ENCODE assay signal across 16 cellular contexts in the genomic region with DNA sequence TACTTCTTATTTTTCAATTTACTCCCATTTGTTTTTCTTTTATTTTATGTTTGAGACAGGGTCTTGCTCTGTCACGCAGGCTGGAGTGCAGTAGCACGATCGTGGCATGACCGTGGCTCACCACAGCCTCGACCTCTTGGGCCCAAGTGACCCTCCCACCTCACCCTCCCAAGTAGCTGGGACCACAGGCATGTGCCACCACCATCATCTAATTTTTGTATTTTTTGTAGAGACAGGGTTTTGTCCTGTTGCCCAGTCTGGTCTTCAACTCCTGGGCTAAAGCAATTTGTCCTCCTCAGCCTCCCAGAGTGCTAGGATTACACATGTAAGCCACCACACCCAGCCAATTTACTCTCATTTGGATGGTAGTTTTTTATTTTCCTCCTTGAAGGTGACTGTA.
A peak's percentile ranks its signal among the peaks of the same experiment; 100 is the strongest.
DNase-seq lines count a peak whose midpoint lies in the region; ATAC-seq and TF ChIP-seq lines count a peak whose summit lies in the region.
"Had no signal": no experiment of that assay in that cellular context is flagged by ENCODE, and none has a peak within 500 bp of the region (broad histone marks: within the 10 kb centered on the region; RNA-seq: fewer than 3 reads in every experiment).

No MANE protein-coding gene starts in this region.

- H3K9ac ChIP-seq in MM.1S (ENCODE audit: low read length) (no peak overlapping the region), fibroblast of lung (ENCODE audit: insufficient read depth, low read length) (no peak overlapping the region)

- peak; percentile 0 for TF ChIP-seq CTCF in GM10266 (IDR thresholded peaks at IDR 0.05; ENCODE audit: control insufficient read depth, insufficient read depth, low read depth, missing control alignments)
- TF ChIP-seq CTCF in MM.1S (IDR thresholded peaks at IDR 0.05; ENCODE audit: low read length): no peak
- TF ChIP-seq CTCF in fibroblast of lung (conservative IDR thresholded peaks at IDR 0.05 in 1 of 2, IDR thresholded peaks at IDR 0.05 in 1 of 2; ENCODE audit: low read depth in 1 of 2, low read length in 2 of 2): no peak
- no peak for TF ChIP-seq CTCF in right lobe of liver (IDR thresholded peaks at IDR 0.05)

- H3K9me2 ChIP-seq in MM.1S (replicated peaks; ENCODE audit: insufficient read depth, low read length): no peaks in the 10 kb centered on the region

- H3K4me2 ChIP-seq in MM.1S (ENCODE audit: low read depth, low read length): peak overlapping the region; percentile 53; the same call in 1 of the 2 replicates
- H3K4me2 ChIP-seq in fibroblast of lung (ENCODE audit: extremely low read depth, insufficient read depth, low read length): no peak overlapping the region

- H3K27me3 ChIP-seq in MM.1S (replicated peaks; ENCODE audit: insufficient read depth, low read length): no peaks in the 10 kb centered on the region
- H3K27me3 ChIP-seq in fibroblast of lung (ENCODE audit: control insufficient read depth, insufficient read depth, low read length): no peaks in the 10 kb centered on the region
- no peaks in the 10 kb centered on the region for H3K27me3 ChIP-seq in right lobe of liver
- H3K27me3 ChIP-seq in aorta (ENCODE audit: control insufficient read depth in 1 of 2, insufficient read depth in 2 of 2, low read length in 1 of 2): no peaks in the 10 kb centered on the region
- H3K27me3 ChIP-seq: cardiac muscle cell, stomach, upper lobe of right lung had no signal

- no peaks in the 10 kb centered on the region for H4K20me1 ChIP-seq in MM.1S (ENCODE audit: insufficient read depth, low read length)
- H4K20me1 ChIP-seq in fibroblast of lung (ENCODE audit: control insufficient read depth, extremely low read depth, insufficient read depth, low read length): no peaks in the 10 kb centered on the region

- H3K9me3 ChIP-seq in MM.1S (replicated peaks; ENCODE audit: insufficient read depth, low read length): no peaks in the 10 kb centered on the region
- H3K9me3 ChIP-seq in fibroblast of lung (ENCODE audit: control insufficient read depth, insufficient read depth, low read depth, low read length): no peaks in the 10 kb centered on the region
- H3K9me3 ChIP-seq in right lobe of liver: no peaks in the 10 kb centered on the region
- peaks cover 2% of the 10 kb centered on the region for H3K9me3 ChIP-seq in aorta (ENCODE audit: control insufficient read depth, low read length)
- H3K9me3 ChIP-seq: stomach, upper lobe of right lung had no signal

- peak overlapping the region; percentile 7; the same call in 1 of the 2 replicates for H3K27ac ChIP-seq in MM.1S (ENCODE audit: low read length)
- H3K27ac ChIP-seq in fibroblast of lung (ENCODE audit: insufficient read depth, low read length): no peak overlapping the region
- H3K27ac ChIP-seq in right lobe of liver: no peak overlapping the region
- no peak overlapping the region for H3K27ac ChIP-seq in aorta (ENCODE audit: low read depth in 1 of 2, low read length in 2 of 2)
- H3K27ac ChIP-seq: cardiac muscle cell, HL-60, stomach, upper lobe of right lung had no signal

- H3K79me2 ChIP-seq in MM.1S (ENCODE audit: low read length) (no peaks in the 10 kb centered on the region), fibroblast of lung (ENCODE audit: control insufficient read depth, insufficient read depth, low read length) (no peaks in the 10 kb centered on the region)

- H3K4me3 ChIP-seq in MM.1S (ENCODE audit: low read length): no peak overlapping the region; the same call in 1 of the 2 replicates
- peak overlapping the region in 1 of 4 experiments; percentile 25 for H3K4me3 ChIP-seq in fibroblast of lung (replicated peaks in 1 of 4; ENCODE audit: control extremely low read depth in 1 of 4, insufficient read depth in 1 of 4, low read depth in 3 of 4, low read length in 4 of 4)
- no peak overlapping the region for H3K4me3 ChIP-seq in skeletal muscle cell (ENCODE audit: low read depth, low read length)
- no peak overlapping the region for H3K4me3 ChIP-seq in right lobe of liver
- H3K4me3 ChIP-seq in aorta (ENCODE audit: low read length in 2 of 2): no peak overlapping the region
- H3K4me3 ChIP-seq: cardiac muscle cell, GM12878, stomach, upper lobe of right lung had no signal

- DNase-seq in GM10266 (ENCODE audit: extremely low spot score) (no peak), MM.1S (no peak), fibroblast of lung (ENCODE audit: low read depth in 2 of 2) (peak; percentile 14 to 59), skeletal muscle cell (ENCODE audit: low read depth) (peak; percentile 12), T-helper 2 cell (no peak), right lobe of liver (no peak), aorta (no peak)
- DNase-seq: NCI-H524 treated with DMSO at 0.1 percent for 48 hours; SIG-M5; stimulated activated CD4-positive, alpha-beta T cell treated with anti-CD3 and anti-CD28 coated beads, Interleukin-2, amount 100 ng/mL, for 48 hours; stomach; upper lobe of right lung had no signal

- H3F3A ChIP-seq in MM.1S (ENCODE audit: insufficient read depth, low read length): no peaks in the 10 kb centered on the region

- TF ChIP-seq POLR2A in right lobe of liver (IDR thresholded peaks at IDR 0.05): no peak

- no peaks in the 10 kb centered on the region for H3K36me3 ChIP-seq in MM.1S (replicated peaks; ENCODE audit: insufficient read depth, low read length)
- no peaks in the 10 kb centered on the region for H3K36me3 ChIP-seq in fibroblast of lung (ENCODE audit: control insufficient read depth, insufficient read depth, low read length)
- H3K36me3 ChIP-seq in right lobe of liver: no peaks in the 10 kb centered on the region
- no peaks in the 10 kb centered on the region for H3K36me3 ChIP-seq in aorta (ENCODE audit: control insufficient read depth in 1 of 2, insufficient read depth in 2 of 2, low read length in 1 of 2)
- H3K36me3 ChIP-seq: cardiac muscle cell, stomach, upper lobe of right lung had no signal

- H2AFZ ChIP-seq in MM.1S (ENCODE audit: low read length) (peak overlapping the region; percentile 76), fibroblast of lung (ENCODE audit: low read length) (no peak overlapping the region)

- 37% methylated on average over 3 of the region's 5 CpGs for whole genome bisulfite sequencing in right lobe of liver (ENCODE audit: insufficient coverage, low coverage, low lambda C conversion rate, missing lambda C conversion rate)
- 82 to 95% methylated on average over 5 of the region's 5 CpGs for WGBS in aorta, 2 donors

- intact Hi-C loops in right lobe of liver (cut with DNase I) (no loop called here), aorta (cut with DNase I) (no loop called here)

- H3K4me1 ChIP-seq in MM.1S (ENCODE audit: low read length) (peaks cover 12% of the 10 kb centered on the region), fibroblast of lung (ENCODE audit: control insufficient read depth, extremely low read depth, insufficient read depth, low read length) (no peaks in the 10 kb centered on the region), right lobe of liver (no peaks in the 10 kb centered on the region), aorta (ENCODE audit: control insufficient read depth in 1 of 2, insufficient read depth in 2 of 2, low read length in 2 of 2) (no peaks in the 10 kb centered on the region)
- H3K4me1 ChIP-seq: upper lobe of right lung had no signal

- ATAC-seq in right lobe of liver (no peak), aorta (ENCODE audit: low FRiP score) (no peak), HG03432 (IDR thresholded peaks at IDR 0.05; ENCODE audit: unreplicated experiment) (no peak)

Comparison
In these comparisons a context has a peak if more than half of its experiments do, and no peak if none do; other contexts are left out.
1. DNase-seq: peak in fibroblast of lung (2 of 2) and skeletal muscle cell (single experiment); none in GM10266 (single experiment), MM.1S (single experiment), T-helper 2 cell (0 of 5), right lobe of liver (0 of 3) and aorta (0 of 2).